ENCODE assay signal across 9 cellular contexts in genomic region chr1:9121891-9122409, GRCh38. TPM values are rescaled to one million over a fixed set of nuclear protein-coding genes. Genes with fewer than 3 reads are reported as not detected.
A peak's percentile ranks its signal among the peaks of the same experiment; 100 is the strongest.
DNase-seq lines count a peak whose midpoint lies in the region; ATAC-seq and TF ChIP-seq lines count a peak whose summit lies in the region.
"Had no signal": no experiment of that assay in that cellular context is flagged by ENCODE, and none has a peak within 500 bp of the region (broad histone marks: within the 10 kb centered on the region; RNA-seq: fewer than 3 reads in every experiment).

No MANE protein-coding gene starts in this region.

- H3K36me3 Mint-ChIP-seq in T-helper 17 cell (ENCODE audit: low read depth) (no peaks in the 10 kb centered on the region), GM23338 (ENCODE audit: low read depth) (no peaks in the 10 kb centered on the region)

- H3K9me3 Mint-ChIP-seq in GM23338, result no peaks in the 10 kb centered on the region

- peak overlapping the region in 2 of 11 experiments; percentile 4 to 60; a peak in 3 of 22 replicates for H3K9ac ChIP-seq in BLaER1 treated with 17β-estradiol and CSF1 and Interleukin-3, amounts not matched to agents 10 nM and 100 nM

- H3F3A ChIP-seq in GM23338 (replicated peaks; ENCODE audit: low read depth), result no peaks in the 10 kb centered on the region

- no peak for TF ChIP-seq CTCF in heart right ventricle (IDR thresholded peaks at IDR 0.05)
- TF ChIP-seq CTCF in GM23338 (conservative IDR thresholded peaks at IDR 0.05; ENCODE audit: low read depth in 2 of 2), result no peak

- ATAC-seq in GM21390 (IDR thresholded peaks at IDR 0.05; ENCODE audit: unreplicated experiment), result peak; percentile 59
- peak; percentile 100 for ATAC-seq in T-helper 17 cell
- ATAC-seq in heart right ventricle, result peak in 6 of 8 donors; percentile 14 to 68 (median 53)
- no peak for ATAC-seq in GM23338

- H3K4me1 ChIP-seq in BLaER1 treated with 17β-estradiol and CSF1 and Interleukin-3, amounts not matched to agents 10 nM and 100 nM, result peaks cover 48 to 63% (median 54%) of the 10 kb centered on the region in 10 experiments
- H3K4me1 ChIP-seq in heart right ventricle (peaks cover 0 to 55% (median 23%) of the 10 kb centered on the region in 9 donors), GM23338 (ENCODE audit: insufficient read depth) (no peaks in the 10 kb centered on the region)
- H3K4me1 ChIP-seq: BE2C had no signal

- H3K27me3 Mint-ChIP-seq in T-helper 17 cell (no peaks in the 10 kb centered on the region), GM23338 (ENCODE audit: insufficient read depth, low read depth, poor library complexity) (peaks cover 3% of the 10 kb centered on the region)

- intact Hi-C loops in heart right ventricle (cut with DNase I), result no loop called here
- intact Hi-C loops in head of caudate nucleus (cut with DNase I), result no loop called here

- peaks cover 0 to 16% (median 2%) of the 10 kb centered on the region in 11 experiments; a peak in 11 of 22 replicates for H3K27me3 ChIP-seq in BLaER1 treated with 17β-estradiol and CSF1 and Interleukin-3, amounts not matched to agents 10 nM and 100 nM
- H3K27me3 ChIP-seq in heart right ventricle (no peaks in the 10 kb centered on the region), GM23338 (ENCODE audit: insufficient read depth) (no peaks in the 10 kb centered on the region)
- H3K27me3 ChIP-seq: BE2C had no signal

- peak in 2 of 3 donors; percentile 15 to 25 for DNase-seq in T-helper 17 cell
- DNase-seq in heart right ventricle, result no peak
- DNase-seq in cerebellar cortex (ENCODE audit: low spot score), result no peak
- DNase-seq in GM23338 (ENCODE audit: low spot score), result no peak
- DNase-seq in head of caudate nucleus, result no peak
- DNase-seq in T1000 (lab: John Stamatoyannopoulos, UW), result no peak
- DNase-seq: BE2C had no signal

- H3K36me3 ChIP-seq in BLaER1 treated with 17β-estradiol and CSF1 and Interleukin-3, amounts not matched to agents 10 nM and 100 nM, result peaks cover 0 to 15% (median 0%) of the 10 kb centered on the region in 11 experiments; a peak in 3 of 22 replicates
- H3K36me3 ChIP-seq in heart right ventricle (no peaks in the 10 kb centered on the region), GM23338 (ENCODE audit: insufficient read depth) (no peaks in the 10 kb centered on the region)
- H3K36me3 ChIP-seq: BE2C had no signal

- peak overlapping the region; percentile 67 for H3K27ac Mint-ChIP-seq in T-helper 17 cell
- H3K27ac Mint-ChIP-seq in GM23338, result no peak overlapping the region

- peak overlapping the region; percentile 36 for H3K4me3 Mint-ChIP-seq in T-helper 17 cell
- no peak overlapping the region for H3K4me3 Mint-ChIP-seq in GM23338

- no peaks in the 10 kb centered on the region for H3K9me2 ChIP-seq in GM23338 (ENCODE audit: insufficient read depth)

- H4K20me1 ChIP-seq in BLaER1 treated with 17β-estradiol and CSF1 and Interleukin-3, amounts not matched to agents 10 nM and 100 nM, result peaks cover 0 to 82% (median 16%) of the 10 kb centered on the region in 11 experiments; a peak in 11 of 22 replicates
- H4K20me1 ChIP-seq in GM23338 (replicated peaks; ENCODE audit: insufficient read depth), result no peaks in the 10 kb centered on the region; the same call in none of the 2 replicates

- H3K4me2 ChIP-seq in BLaER1 treated with 17β-estradiol and CSF1 and Interleukin-3, amounts not matched to agents 10 nM and 100 nM, result peak overlapping the region; percentile 11 to 89 (median 54); a peak in 20 of 22 replicates
- no peak overlapping the region for H3K4me2 ChIP-seq in GM23338

- H2AFZ ChIP-seq in GM23338, result no peak overlapping the region

- no peaks in the 10 kb centered on the region for H3K9me3 ChIP-seq in BLaER1 treated with 17β-estradiol and CSF1 and Interleukin-3, amounts not matched to agents 10 nM and 100 nM (replicated peaks in 1 of 11)
- H3K9me3 ChIP-seq in T-helper 17 cell (ENCODE audit: control insufficient read depth, low read length, poor library complexity, severe bottlenecking), result no peaks in the 10 kb centered on the region
- no peaks in the 10 kb centered on the region for H3K9me3 ChIP-seq in heart right ventricle
- H3K9me3 ChIP-seq: BE2C had no signal

- 69 to 77% methylated on average over 14 of the region's 14 CpGs for WGBS in heart right ventricle, 2 donors

- no peaks in the 10 kb centered on the region for H3K79me2 ChIP-seq in GM23338 (replicated peaks; ENCODE audit: insufficient read depth)

- H3K27ac ChIP-seq in BLaER1 treated with 17β-estradiol and CSF1 and Interleukin-3, amounts not matched to agents 10 nM and 100 nM, result peak overlapping the region in 3 of 11 experiments; percentile 20 to 32 (median 24); a peak in 4 of 22 replicates
- H3K27ac ChIP-seq in heart right ventricle (peak overlapping the region in 8 of 10 donors; percentile 21 to 74 (median 63)), GM23338 (ENCODE audit: low read depth) (no peak overlapping the region)

- H3K4me1 Mint-ChIP-seq in T-helper 17 cell (peaks cover 16% of the 10 kb centered on the region), GM23338 (0 out of 3 replicates have a peak, but pooled peaks cover 2% of the 10 kb centered on the region)

- no peak overlapping the region for H3K4me3 ChIP-seq in BLaER1 treated with 17β-estradiol and CSF1 and Interleukin-3, amounts not matched to agents 10 nM and 100 nM
- H3K4me3 ChIP-seq in heart right ventricle (no peak overlapping the region), GM23338 (no peak overlapping the region)

TF ChIP-seq in GM23338, 12 proteins besides CTCF, POLR2A, EP300 and RAD21 (continues in another document):
- TF ChIP-seq NANOG (IDR thresholded peaks at IDR 0.05; ENCODE audit: borderline replicate concordance) (no peak), ZNF331 (CRISPR knock-in tag; IDR thresholded peaks at IDR 0.05; ENCODE audit: low read depth) (no peak), CREB1 (CRISPR knock-in tag; IDR thresholded peaks at IDR 0.05; ENCODE audit: low read depth) (no peak), REST (IDR thresholded peaks at IDR 0.05; ENCODE audit: unreplicated experiment) (no peak)

RNA-seq across cellular contexts. Expression of gene GPR157, which starts 7.0 kb away (rescaled TPM):
- 1 to 10 TPM; 4.4 to 5.6 TPM for total RNA-seq in T-helper 17 cell
- total RNA-seq in heart right ventricle, result 10 to 100 TPM; 24.4 to 69.1 (median 40.9) TPM
- 1 to 10 TPM; 5.1 to 9.3 TPM for polyA plus RNA-seq in heart right ventricle
- 3.9 and 4.2 TPM in 2 replicates for total RNA-seq in GM23338 (2014; rRNA removed; shearing (Covaris generic))
- 0.81 and 0.85 TPM in 2 replicates for polyA plus RNA-seq in GM23338 (2016; fragmentation: Nextera tagmentation; extraction: Ambion mirVana)

RNA-seq across cellular contexts. Expression of gene SLC2A5, which starts 52.5 kb away (rescaled TPM):
- under 1 TPM in 1 of 2 donors, not detected in 1; 0.85 TPM for total RNA-seq in T-helper 17 cell
- 10 to 100 TPM in 1 of 10 donors, 1 to 10 TPM in 9; 1.3 to 15.6 (median 4.3) TPM for total RNA-seq in heart right ventricle
- 1 to 10 TPM in 1 of 2 donors, under 1 TPM in 1; 0.39 to 1.7 TPM for polyA plus RNA-seq in heart right ventricle
- total RNA-seq in GM23338 (2014; rRNA removed; shearing (Covaris generic)), result 0.03 TPM in 1 of 2 replicates, not detected in the other
- polyA plus RNA-seq in GM23338 (2016; fragmentation: Nextera tagmentation; extraction: Ambion mirVana), result not detected in 2 replicates

Comparison
In these comparisons a context has a peak if more than half of its experiments do, and no peak if none do; other contexts are left out.
1. DNase-seq: peak in T-helper 17 cell (2 of 3); none in heart right ventricle (0 of 2), cerebellar cortex (single experiment), GM23338 (single experiment), head of caudate nucleus (0 of 42) and T1000 (single experiment).